8 cellular contexts compared by ENCODE assay signal in genomic region chr6:31400467-31401289, GRCh38.
DNase-seq lines count a peak whose midpoint lies in the region; TF ChIP-seq lines count a peak whose summit lies in the region.

No MANE protein-coding gene starts in this region.

- TF ChIP-seq CTCF in GM12875 (IDR thresholded peaks at IDR 0.05; ENCODE audit: borderline replicate concordance, insufficient read depth, low read depth, low read length), result no peak
- no peak for TF ChIP-seq CTCF in WI38 (IDR thresholded peaks at IDR 0.05; ENCODE audit: low read depth, low read length)

- H3K9ac ChIP-seq in HUES48 (ENCODE audit: low read depth, low read length), result 0 out of 2 replicates have a peak overlapping the region, but pooled peaks have one; percentile 1

- peaks cover 19% of the 10 kb centered on the region for H3K4me1 ChIP-seq in HUES48 (ENCODE audit: control insufficient read depth, insufficient read depth, low read length)

- H3K27me3 ChIP-seq in HUES48 (ENCODE audit: control insufficient read depth, insufficient read depth, low read length) (peaks cover 37% of the 10 kb centered on the region), layer of hippocampus (ENCODE audit: control insufficient read depth, insufficient read depth, low read length) (peaks cover 5% of the 10 kb centered on the region)

- H3K27ac ChIP-seq in HUES48 (ENCODE audit: low read depth, low read length) (no peak overlapping the region), caudate nucleus (ENCODE audit: low read depth, low read length) (peak overlapping the region; percentile 96), layer of hippocampus (ENCODE audit: low read depth, low read length) (peak overlapping the region; percentile 88)

- H3K4me3 ChIP-seq in GM12875 (ENCODE audit: low read depth, low read length) (peak overlapping the region; percentile 61), HUES48 (ENCODE audit: low read depth, low read length) (peak overlapping the region; percentile 77), WI38 (ENCODE audit: low read depth, low read length) (peak overlapping the region; percentile 79)

- peak in 39 of 61 donors; percentile 7 to 67 (median 29) for DNase-seq in caudate nucleus (lab: John Stamatoyannopoulos, UW)
- peak; percentile 75 to 76 for DNase-seq in stimulated activated CD4-positive, alpha-beta T cell treated with anti-CD3 and anti-CD28 coated beads, Interleukin-2, amount 100 ng/mL, for 24 hours
- DNase-seq in NCI-H748 (lab: John Stamatoyannopoulos, UW; ENCODE audit: unreplicated experiment), result no peak
- no peak for DNase-seq in epidermal melanocyte (ENCODE audit: insufficient read length, low spot score)

- no peaks in the 10 kb centered on the region for H3K9me3 ChIP-seq in HUES48 (ENCODE audit: control insufficient read depth, insufficient read depth, low read length)

- no peaks in the 10 kb centered on the region for H3K36me3 ChIP-seq in HUES48 (ENCODE audit: control insufficient read depth, insufficient read depth, low read length)

Comparison
In these comparisons a context has a peak if more than half of its experiments do, and no peak if none do; other contexts are left out.
1. DNase-seq: peak in caudate nucleus (39 of 61) and stimulated activated CD4-positive, alpha-beta T cell treated with anti-CD3 and anti-CD28 coated beads, Interleukin-2, amount 100 ng/mL, for 24 hours (2 of 2); none in NCI-H748 (single experiment) and epidermal melanocyte (single experiment).
2. Peak in every context shown above with its lines, with median percentiles within 50 percentile points of each other: H3K4me3 ChIP-seq.